ENCODE assay signal across 16 cellular contexts in genomic region chr2:70817284-70817954, GRCh38. TPM values are rescaled to one million over a fixed set of nuclear protein-coding genes. Genes with fewer than 3 reads are reported as not detected.
A peak's percentile ranks its signal among the peaks of the same experiment; 100 is the strongest.
DNase-seq lines count a peak whose midpoint lies in the region; ATAC-seq and TF ChIP-seq lines count a peak whose summit lies in the region.
"Had no signal": no experiment of that assay in that cellular context is flagged by ENCODE, and none has a peak within 500 bp of the region (broad histone marks: within the 10 kb centered on the region; RNA-seq: fewer than 3 reads in every experiment).

No MANE protein-coding gene starts in this region.

- H3K4me1 ChIP-seq in Loucy (ENCODE audit: insufficient read depth, low read length, poor library complexity, severe bottlenecking) (peaks cover 6% of the 10 kb centered on the region), ovary (ENCODE audit: insufficient read depth) (no peaks in the 10 kb centered on the region), aorta (ENCODE audit: control insufficient read depth in 1 of 2, insufficient read depth in 2 of 2, low read length in 2 of 2) (no peaks in the 10 kb centered on the region)
- H3K4me1 ChIP-seq: A549, Caco-2 had no signal

- no peak for DNase-seq in activated T-cell treated with anti-CD3 and anti-CD28 coated beads, Interleukin-2, amount 50 U/mL, for 72 hours
- no peak for DNase-seq in activated T-cell treated with anti-CD3 and anti-CD28 coated beads, Interleukin-2, amount 50 U/mL, for 24 hours
- DNase-seq in NOMO-1 treated with dmso at 0.1 percent for 144 hours (lab: John Stamatoyannopoulos, UW; ENCODE audit: unreplicated experiment) (peak; percentile 3), ovary (no peak), aorta (no peak)
- no peak for DNase-seq in activated T-helper 2 cell treated with anti-CD3 and anti-CD28 coated beads, Interferon-gamma antibody, Interleukin-2, Interleukin-4, amounts not matched to agents 10 μg/mL and 5 μg/mL and 100 μg/mL, durations not matched to agents 14 hours and 24 hours and 36 hours (ENCODE audit: low spot score)
- DNase-seq: Caco-2; CD8-positive, alpha-beta memory T cell; GM23248 had no signal

- TF ChIP-seq POLR2A in ovary (IDR thresholded peaks at IDR 0.05), result no peak

- H3K36me3 ChIP-seq in Loucy (ENCODE audit: insufficient read depth, low read length), result no peaks in the 10 kb centered on the region
- H3K36me3 ChIP-seq in ovary, result no peaks in the 10 kb centered on the region
- H3K36me3 ChIP-seq in aorta (ENCODE audit: control insufficient read depth in 1 of 2, insufficient read depth in 2 of 2, low read length in 1 of 2), result no peaks in the 10 kb centered on the region

- H3K36me3 Mint-ChIP-seq in activated T-cell treated with anti-CD3 and anti-CD28 coated beads, Interleukin-2, amount 50 U/mL, for 72 hours (ENCODE audit: insufficient read depth in 2 of 2), result no peaks in the 10 kb centered on the region
- no peaks in the 10 kb centered on the region for H3K36me3 Mint-ChIP-seq in activated T-cell treated with anti-CD3 and anti-CD28 coated beads, Interleukin-2, amount 50 U/mL, for 24 hours (ENCODE audit: low read depth)
- H3K36me3 Mint-ChIP-seq in activated T-helper 2 cell treated with anti-CD3 and anti-CD28 coated beads, Interferon-gamma antibody, Interleukin-2, Interleukin-4, amounts not matched to agents 10 μg/mL and 5 μg/mL and 100 μg/mL, durations not matched to agents 14 hours and 24 hours and 36 hours (ENCODE audit: low read depth), result no peaks in the 10 kb centered on the region
- H3K36me3 Mint-ChIP-seq: CD14-positive monocyte; CD8-positive, alpha-beta memory T cell had no signal

- H4K20me1 ChIP-seq in Loucy (ENCODE audit: insufficient read depth, low read length, poor library complexity, severe bottlenecking), result no peaks in the 10 kb centered on the region

- no peak for TF ChIP-seq EP300 in ovary (IDR thresholded peaks at IDR 0.05)

- H3K79me2 ChIP-seq in Loucy (ENCODE audit: insufficient read depth, low read length), result no peaks in the 10 kb centered on the region

- H3K27me3 ChIP-seq in Loucy (ENCODE audit: insufficient read depth, low read length, poor library complexity, severe bottlenecking) (no peaks in the 10 kb centered on the region), ovary (no peaks in the 10 kb centered on the region), aorta (ENCODE audit: control insufficient read depth in 1 of 2, insufficient read depth in 2 of 2, low read length in 1 of 2) (peaks cover 0 to 2% of the 10 kb centered on the region in 2 donors)

- H3K27me3 Mint-ChIP-seq in activated T-cell treated with anti-CD3 and anti-CD28 coated beads, Interleukin-2, amount 50 U/mL, for 72 hours (ENCODE audit: low read depth), result peaks cover 5% of the 10 kb centered on the region
- H3K27me3 Mint-ChIP-seq in activated T-cell treated with anti-CD3 and anti-CD28 coated beads, Interleukin-2, amount 50 U/mL, for 24 hours, result peaks cover 19% of the 10 kb centered on the region
- H3K27me3 Mint-ChIP-seq in activated T-helper 2 cell treated with anti-CD3 and anti-CD28 coated beads, Interferon-gamma antibody, Interleukin-2, Interleukin-4, amounts not matched to agents 10 μg/mL and 5 μg/mL and 100 μg/mL, durations not matched to agents 14 hours and 24 hours and 36 hours (ENCODE audit: low read depth), result no peaks in the 10 kb centered on the region

- H3K27ac ChIP-seq in ovary, result no peak overlapping the region
- no peak overlapping the region for H3K27ac ChIP-seq in aorta (ENCODE audit: low read depth in 1 of 2, low read length in 2 of 2)
- H3K27ac ChIP-seq: A549, GM23248 had no signal

- H3K27ac Mint-ChIP-seq in activated T-cell treated with anti-CD3 and anti-CD28 coated beads, Interleukin-2, amount 50 U/mL, for 72 hours, result peak overlapping the region; percentile 21
- no peak overlapping the region for H3K27ac Mint-ChIP-seq in activated T-cell treated with anti-CD3 and anti-CD28 coated beads, Interleukin-2, amount 50 U/mL, for 24 hours
- peak overlapping the region; percentile 71 for H3K27ac Mint-ChIP-seq in activated T-helper 2 cell treated with anti-CD3 and anti-CD28 coated beads, Interferon-gamma antibody, Interleukin-2, Interleukin-4, amounts not matched to agents 10 μg/mL and 5 μg/mL and 100 μg/mL, durations not matched to agents 14 hours and 24 hours and 36 hours

- peak; percentile 56 to 80 for ATAC-seq in activated T-cell treated with anti-CD3 and anti-CD28 coated beads, Interleukin-2, amount 50 U/mL, for 72 hours (replicated peaks in 1 of 2)
- ATAC-seq in aorta (ENCODE audit: low FRiP score), result no peak
- ATAC-seq: A549, HCT116, HepG2 had no signal

- peaks cover 22% of the 10 kb centered on the region for H3K4me1 Mint-ChIP-seq in activated T-cell treated with anti-CD3 and anti-CD28 coated beads, Interleukin-2, amount 50 U/mL, for 72 hours (ENCODE audit: low read depth)
- peaks cover 14% of the 10 kb centered on the region for H3K4me1 Mint-ChIP-seq in activated T-cell treated with anti-CD3 and anti-CD28 coated beads, Interleukin-2, amount 50 U/mL, for 24 hours (ENCODE audit: low read depth)
- peaks cover 19% of the 10 kb centered on the region for H3K4me1 Mint-ChIP-seq in activated T-helper 2 cell treated with anti-CD3 and anti-CD28 coated beads, Interferon-gamma antibody, Interleukin-2, Interleukin-4, amounts not matched to agents 10 μg/mL and 5 μg/mL and 100 μg/mL, durations not matched to agents 14 hours and 24 hours and 36 hours (ENCODE audit: low read depth)
- H3K4me1 Mint-ChIP-seq: CD14-positive monocyte had no signal

- TF ChIP-seq CTCF in Loucy (conservative IDR thresholded peaks at IDR 0.05; ENCODE audit: low read length), result no peak
- no peak for TF ChIP-seq CTCF in ovary (IDR thresholded peaks at IDR 0.05)

- WGBS in ovary, 3 donors, result 84 to 87% (median 87%) methylated on average over 3 of the region's 3 CpGs
- WGBS in aorta, 2 donors, result 85 to 93% methylated on average over 3 of the region's 3 CpGs

- H3K9me3 ChIP-seq in Loucy (ENCODE audit: insufficient read depth, low read depth, low read length), result no peaks in the 10 kb centered on the region
- H3K9me3 ChIP-seq in ovary, result no peaks in the 10 kb centered on the region
- no peaks in the 10 kb centered on the region for H3K9me3 ChIP-seq in aorta (ENCODE audit: control insufficient read depth, low read length)
- H3K9me3 ChIP-seq: A549, Caco-2 had no signal

- no peaks in the 10 kb centered on the region for H3F3A ChIP-seq in Loucy (ENCODE audit: low read depth)

- peak overlapping the region; percentile 15; the same call in 1 of the 2 replicates for H2AFZ ChIP-seq in Loucy (ENCODE audit: low read length)
- H2AFZ ChIP-seq: GM23248 had no signal

- no peaks in the 10 kb centered on the region for H3K9me3 Mint-ChIP-seq in activated T-cell treated with anti-CD3 and anti-CD28 coated beads, Interleukin-2, amount 50 U/mL, for 72 hours
- H3K9me3 Mint-ChIP-seq in activated T-cell treated with anti-CD3 and anti-CD28 coated beads, Interleukin-2, amount 50 U/mL, for 24 hours, result no peaks in the 10 kb centered on the region
- H3K9me3 Mint-ChIP-seq in activated T-helper 2 cell treated with anti-CD3 and anti-CD28 coated beads, Interferon-gamma antibody, Interleukin-2, Interleukin-4, amounts not matched to agents 10 μg/mL and 5 μg/mL and 100 μg/mL, durations not matched to agents 14 hours and 24 hours and 36 hours, result no peaks in the 10 kb centered on the region
- H3K9me3 Mint-ChIP-seq: CD8-positive, alpha-beta memory T cell had no signal

- no peak overlapping the region for H3K4me3 ChIP-seq in Loucy (ENCODE audit: low read length, poor library complexity, severe bottlenecking)
- H3K4me3 ChIP-seq in ovary, result no peak overlapping the region
- no peak overlapping the region for H3K4me3 ChIP-seq in aorta (ENCODE audit: low read length in 2 of 2)
- H3K4me3 ChIP-seq: A549, GM23248 had no signal

- H3K9me2 ChIP-seq in Loucy (replicated peaks; ENCODE audit: low read depth, low read length), result no peaks in the 10 kb centered on the region

- H3K9ac ChIP-seq in Loucy (ENCODE audit: low read depth, low read length, poor library complexity, severe bottlenecking), result no peak overlapping the region
- H3K9ac ChIP-seq: GM23248 had no signal

- H3K4me3 Mint-ChIP-seq in activated T-cell treated with anti-CD3 and anti-CD28 coated beads, Interleukin-2, amount 50 U/mL, for 72 hours, result peak overlapping the region; percentile 1 to 55
- H3K4me3 Mint-ChIP-seq in activated T-cell treated with anti-CD3 and anti-CD28 coated beads, Interleukin-2, amount 50 U/mL, for 24 hours, result no peak overlapping the region
- H3K4me3 Mint-ChIP-seq in activated T-helper 2 cell treated with anti-CD3 and anti-CD28 coated beads, Interferon-gamma antibody, Interleukin-2, Interleukin-4, amounts not matched to agents 10 μg/mL and 5 μg/mL and 100 μg/mL, durations not matched to agents 14 hours and 24 hours and 36 hours (ENCODE audit: low read depth), result no peak overlapping the region
- H3K4me3 Mint-ChIP-seq: CD14-positive monocyte had no signal

- no peak overlapping the region for H3K4me2 ChIP-seq in Loucy (ENCODE audit: low read depth, low read length, poor library complexity, severe bottlenecking)
- H3K4me2 ChIP-seq: A549 had no signal

- intact Hi-C loops in activated T-helper 2 cell treated with anti-CD3 and anti-CD28 coated beads, Interferon-gamma antibody, Interleukin-2, Interleukin-4, amounts not matched to agents 10 μg/mL and 5 μg/mL and 100 μg/mL, durations not matched to agents 14 hours and 24 hours and 36 hours (cut with micrococcal nuclease), result loop anchor here (1.0 kb wide), 2 partner anchors 9 to 34 kb away; no protein-coding TSS in a partner anchor
- intact Hi-C loops in ovary (cut with DNase I) (no loop called here), aorta (cut with DNase I) (no loop called here)

RNA-seq across cellular contexts. Expression of gene CLEC4F, which starts 3.0 kb away (rescaled TPM):
- not detected for total RNA-seq in activated T-cell treated with anti-CD3 and anti-CD28 coated beads, Interleukin-2, amount 50 U/mL, for 72 hours
- 0.11 TPM in 1 of 2 replicates, not detected in the other for total RNA-seq in activated T-helper 2 cell treated with anti-CD3 and anti-CD28 coated beads, Interferon-gamma antibody, Interleukin-2, Interleukin-4, amounts not matched to agents 10 μg/mL and 5 μg/mL and 100 μg/mL, durations not matched to agents 14 hours and 24 hours and 36 hours
- total RNA-seq in ovary (1 to 10 TPM in 1 of 7 donors, under 1 TPM in 5, not detected in 1; 0.11 to 1.4 (median 0.38) TPM), aorta (under 1 TPM in 1 of 2 donors, not detected in 1; 0.72 TPM)
- polyA plus RNA-seq in ovary (1 to 10 TPM in 1 of 2 donors, under 1 TPM in 1; 0.50 to 1.3 TPM), aorta (not detected)
- total RNA-seq: Caco-2; CD8-positive, alpha-beta memory T cell; Daoy; GM23248 had no signal
- polyA plus RNA-seq: A549; BJ; CD8-positive, alpha-beta memory T cell; GM23248 had no signal

RNA-seq across cellular contexts. Expression of gene CD207, which starts 18.2 kb away (rescaled TPM):
- not detected for total RNA-seq in activated T-cell treated with anti-CD3 and anti-CD28 coated beads, Interleukin-2, amount 50 U/mL, for 72 hours
- not detected in 2 replicates for total RNA-seq in activated T-helper 2 cell treated with anti-CD3 and anti-CD28 coated beads, Interferon-gamma antibody, Interleukin-2, Interleukin-4, amounts not matched to agents 10 μg/mL and 5 μg/mL and 100 μg/mL, durations not matched to agents 14 hours and 24 hours and 36 hours
- total RNA-seq in ovary, result 1 to 10 TPM in 1 of 7 donors, under 1 TPM in 4, not detected in 2; 0.13 to 1.5 (median 0.40) TPM
- under 1 TPM; 0.35 to 0.83 TPM for polyA plus RNA-seq in ovary
- total RNA-seq in aorta, result under 1 TPM in 1 of 2 donors, not detected in 1; 0.78 TPM
- polyA plus RNA-seq in aorta, result not detected
- total RNA-seq: CD8-positive, alpha-beta memory T cell; Daoy; GM23248 had no signal
- polyA plus RNA-seq: BJ; CD14-positive monocyte; CD8-positive, alpha-beta memory T cell; GM23248 had no signal

RNA-seq across cellular contexts. Expression of gene FIGLA, which starts 27.0 kb away (rescaled TPM):
- total RNA-seq in activated T-cell treated with anti-CD3 and anti-CD28 coated beads, Interleukin-2, amount 50 U/mL, for 72 hours, result under 1 TPM in 1 of 2 donors, not detected in 1; 0.35 TPM
- not detected in 2 replicates for total RNA-seq in activated T-helper 2 cell treated with anti-CD3 and anti-CD28 coated beads, Interferon-gamma antibody, Interleukin-2, Interleukin-4, amounts not matched to agents 10 μg/mL and 5 μg/mL and 100 μg/mL, durations not matched to agents 14 hours and 24 hours and 36 hours
- total RNA-seq in ovary (under 1 TPM in 1 of 7 donors, not detected in 6; 0.35 TPM), aorta (not detected)
- polyA plus RNA-seq in ovary (1 to 10 TPM in 1 of 2 donors, not detected in 1; 3.3 TPM), aorta (not detected)
- total RNA-seq: Caco-2; CD8-positive, alpha-beta memory T cell; Daoy; GM23248; HepG2 had no signal
- polyA plus RNA-seq: A549; BJ; CD14-positive monocyte; CD8-positive, alpha-beta memory T cell; GM23248; HepG2 had no signal

RNA-seq across cellular contexts. Expression of gene ADD2, which starts 49.4 kb away (rescaled TPM):
- 10 to 100 TPM; 24.3 to 31.6 TPM for total RNA-seq in activated T-cell treated with anti-CD3 and anti-CD28 coated beads, Interleukin-2, amount 50 U/mL, for 72 hours
- total RNA-seq in activated T-helper 2 cell treated with anti-CD3 and anti-CD28 coated beads, Interferon-gamma antibody, Interleukin-2, Interleukin-4, amounts not matched to agents 10 μg/mL and 5 μg/mL and 100 μg/mL, durations not matched to agents 14 hours and 24 hours and 36 hours, result 3.1 and 3.2 TPM in 2 replicates
- total RNA-seq in ovary (1 to 10 TPM in 4 of 7 donors, under 1 TPM in 3; 0.38 to 6.2 (median 1.2) TPM), aorta (1 to 10 TPM; 1.7 to 5.3 TPM)
- polyA plus RNA-seq in ovary (under 1 TPM; 0.29 to 0.62 TPM), aorta (under 1 TPM in 1 of 2 donors, not detected in 1; 0.15 TPM)
- total RNA-seq: Caco-2, GM23248 had no signal
- polyA plus RNA-seq: BJ, GM23248 had no signal

Comparison
In these comparisons a context has a peak if more than half of its experiments do, and no peak if none do; other contexts are left out.
1. H3K4me3 Mint-ChIP-seq: peak in activated T-cell treated with anti-CD3 and anti-CD28 coated beads, Interleukin-2, amount 50 U/mL, for 72 hours (2 of 2); none in activated T-cell treated with anti-CD3 and anti-CD28 coated beads, Interleukin-2, amount 50 U/mL, for 24 hours (single experiment) and activated T-helper 2 cell treated with anti-CD3 and anti-CD28 coated beads, Interferon-gamma antibody, Interleukin-2, Interleukin-4, amounts not matched to agents 10 μg/mL and 5 μg/mL and 100 μg/mL, durations not matched to agents 14 hours and 24 hours and 36 hours (single experiment).